Comparison of ENCODE assay signal across 1 cellular context in genomic region chr5:65919773-65920172, GRCh38.
TF ChIP-seq lines count a peak whose summit lies in the region.

No MANE protein-coding gene starts in this region.

TF ChIP-seq in HCT116, 20 proteins besides CTCF, POLR2A, EP300 and RAD21 (continued from another document):
- TF ChIP-seq ZBTB33 (IDR thresholded peaks at IDR 0.05; ENCODE audit: extremely low read depth, insufficient replicate concordance, low read length) (no peak), YY1 (IDR thresholded peaks at IDR 0.05; ENCODE audit: extremely low read depth, insufficient replicate concordance, low read depth, low read length) (no peak), SP1 (IDR thresholded peaks at IDR 0.05; ENCODE audit: low read depth) (no peak), EGR1 (IDR thresholded peaks at IDR 0.05; ENCODE audit: low read depth) (no peak), CEBPB (IDR thresholded peaks at IDR 0.05; ENCODE audit: low read depth) (no peak), ATF3 (IDR thresholded peaks at IDR 0.05) (no peak), FOSL1 (IDR thresholded peaks at IDR 0.05; ENCODE audit: low read depth) (no peak; the same call in 1 of the 2 replicates), EZH2 (IDR thresholded peaks at IDR 0.05) (no peak)
